9 cellular contexts compared by ENCODE assay signal in the genomic region with DNA sequence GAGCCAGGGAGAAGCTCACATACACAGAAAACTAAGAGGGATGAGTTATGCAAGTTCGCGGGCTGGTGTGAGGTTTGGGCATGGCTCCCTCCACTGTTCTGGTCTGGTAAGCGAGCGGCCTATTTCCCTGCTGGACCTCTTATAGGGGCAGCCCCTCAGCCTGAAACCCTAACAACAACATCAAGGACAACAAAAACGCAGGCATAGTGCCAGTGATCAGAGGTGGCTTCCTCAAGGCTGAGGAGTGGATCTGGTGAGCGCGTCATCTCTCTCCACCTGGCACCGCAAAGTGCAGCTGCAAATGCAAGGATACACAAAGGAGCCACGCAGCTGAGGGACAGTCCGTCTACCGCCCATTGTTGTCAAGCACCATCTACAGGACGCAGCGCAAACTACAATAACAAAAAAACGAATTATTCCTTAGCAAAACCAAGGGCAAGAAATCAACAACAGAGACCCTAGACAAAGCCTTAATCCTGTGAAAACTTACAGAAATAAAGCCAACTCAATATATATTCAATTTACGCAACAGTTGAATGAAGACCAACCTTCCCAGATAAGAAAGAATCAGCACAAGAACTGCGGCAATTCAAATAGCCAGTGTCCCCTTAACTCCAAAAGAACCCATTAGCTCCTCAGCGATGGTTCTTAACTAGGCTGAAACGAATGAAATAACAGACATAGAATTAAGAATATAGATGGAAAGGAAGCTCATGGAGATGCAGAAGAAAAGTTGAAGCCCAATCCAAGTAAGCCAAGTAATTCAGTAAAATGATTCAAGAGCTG. TPM values are rescaled to one million over a fixed set of nuclear protein-coding genes. Genes with fewer than 3 reads are reported as not detected.
A peak's percentile ranks its signal among the peaks of the same experiment; 100 is the strongest.
DNase-seq lines count a peak whose midpoint lies in the region; ATAC-seq, FAIRE-seq and TF ChIP-seq lines count a peak whose summit lies in the region.
"Had no signal": no experiment of that assay in that cellular context is flagged by ENCODE, and none has a peak within 500 bp of the region (broad histone marks: within the 10 kb centered on the region; RNA-seq: fewer than 3 reads in every experiment).

No MANE protein-coding gene starts in this region.

- POLR2A ChIA-PET in GM12878 (lab: Charles Lee), result no interaction called here

- TF ChIP-seq EP300 in GM12878 (IDR thresholded peaks at IDR 0.05; ENCODE audit: borderline replicate concordance in 1 of 2, control insufficient read depth in 1 of 2, low read depth in 2 of 2, low read length in 2 of 2), result no peak

- no peak for FAIRE-seq in GM12878 (lab: Jason Lieb, UNC)

- TF ChIP-seq POLR2A in GM12878 (IDR thresholded peaks at IDR 0.05; ENCODE audit: low read depth, low read length), result no peak
- no peak for TF ChIP-seq POLR2A in thyroid gland (IDR thresholded peaks at IDR 0.05)

- peak; percentile 33 for DNase-seq in NCI-H2171 treated with DMSO at 0.1 percent for 48 hours (lab: John Stamatoyannopoulos, UW)
- DNase-seq in NCI-H2171 (lab: John Stamatoyannopoulos, UW), result no peak
- peak; percentile 24 for DNase-seq in NCI-H1092 treated with DMSO at 0.1 percent for 48 hours (lab: John Stamatoyannopoulos, UW)
- DNase-seq in GM12878 (ENCODE audit: low read depth, low spot score), result no peak
- DNase-seq in thyroid gland, result peak; percentile 38 to 58
- DNase-seq in stimulated activated naive CD8-positive, alpha-beta T cell treated with anti-CD3 and anti-CD28 coated beads, Interleukin-15, Interleukin-2, amounts not matched to agents 100 U/mL and 50 U/mL, for 24 hours, result no peak
- no peak for DNase-seq in activated CD8-positive, alpha-beta memory T cell treated with anti-CD3 and anti-CD28 coated beads for 24 hours
- DNase-seq: CD4-positive, CD25-positive, alpha-beta regulatory T cell had no signal

- no TSS peak for BruUV-seq in GM12878 (replicated peaks; lab: Mats Ljungman, UMichigan)

- RAD21 ChIA-PET in GM12878 (lab: Charles Lee; ENCODE audit: unreplicated experiment), result no interaction called here

- CTCF ChIA-PET in GM12878 (lab: Yijun Ruan, JAX), result interaction anchor here (0.6 to 2.8 kb wide), 6 partner anchors 10 to 409 kb away, joined by 3 to 14 read pairs (median 4); partner anchors contain the start of gene DEFB110

- peak; percentile 59 for TF ChIP-seq RAD21 in GM12878 (IDR thresholded peaks at IDR 0.05; ENCODE audit: insufficient read depth, low read depth, low read length)

- H3K4me2 ChIP-seq in GM12878 (ENCODE audit: control insufficient read depth, insufficient read depth), result no peak overlapping the region

- H3K9ac ChIP-seq in GM12878 (ENCODE audit: control insufficient read depth, insufficient read depth, low read length), result no peak overlapping the region

- no peaks in the 10 kb centered on the region for H3K79me2 ChIP-seq in GM12878 (ENCODE audit: control insufficient read depth, insufficient read depth, low read length)

- peak; percentile 75 for ATAC-seq in GM12878
- ATAC-seq in stimulated activated naive CD8-positive, alpha-beta T cell treated with anti-CD3 and anti-CD28 coated beads, Interleukin-15, Interleukin-2, amounts not matched to agents 100 U/mL and 50 U/mL, for 24 hours, result no peak
- ATAC-seq in HG03342 (IDR thresholded peaks at IDR 0.05; ENCODE audit: unreplicated experiment), result no peak

- 42% methylated on average over 17 of the region's 18 CpGs for WGBS in GM12878 (ENCODE audit: insufficient coverage, insufficient replicate concordance, low lambda C conversion rate, missing lambda C conversion rate)
- WGBS in thyroid gland, 2 donors, result 43 to 51% methylated on average over 18 of the region's 18 CpGs

- intact Hi-C loops in GM12878 (cut with micrococcal nuclease; ENCODE audit: unreplicated experiment), result no loop called here
- intact Hi-C loops in thyroid gland (cut with DNase I), result no loop called here

- H3K4me1 ChIP-seq in GM12878 (ENCODE audit: control insufficient read depth, insufficient read depth, low read length) (no peaks in the 10 kb centered on the region), thyroid gland (no peaks in the 10 kb centered on the region)

- peak; percentile 30 to 47 (median 35); a peak in 5 of 6 replicates for TF ChIP-seq CTCF in GM12878 (IDR thresholded peaks at IDR 0.05 in 2 of 3, conservative IDR thresholded peaks at IDR 0.05 in 1 of 3; ENCODE audit: control insufficient read depth in 2 of 3, extremely low read depth in 1 of 3, insufficient read depth in 1 of 3, low read depth in 3 of 3, low read length in 3 of 3)
- peak in 2 of 6 experiments; percentile 44 to 51 for TF ChIP-seq CTCF in thyroid gland (IDR thresholded peaks at IDR 0.05)

- H3K27me3 ChIP-seq in GM12878 (replicated peaks in 1 of 2; ENCODE audit: control insufficient read depth in 2 of 2, insufficient read depth in 2 of 2, low read length in 1 of 2), result no peaks in the 10 kb centered on the region
- H3K27me3 ChIP-seq in thyroid gland, result no peaks in the 10 kb centered on the region

- H3K27ac ChIP-seq in GM12878 (ENCODE audit: control insufficient read depth, insufficient read depth) (no peak overlapping the region), thyroid gland (no peak overlapping the region)

- H3K36me3 ChIP-seq in GM12878 (ENCODE audit: control insufficient read depth in 2 of 2, insufficient read depth in 2 of 2, low read length in 1 of 2) (no peaks in the 10 kb centered on the region), thyroid gland (no peaks in the 10 kb centered on the region)

- in situ Hi-C loops in GM12878 (cut with MboI), result no loop called here

- H4K20me1 ChIP-seq in GM12878 (ENCODE audit: control insufficient read depth, insufficient read depth), result no peaks in the 10 kb centered on the region

- no peak overlapping the region for H2AFZ ChIP-seq in GM12878 (ENCODE audit: control insufficient read depth, low read depth, low read length)

- SMC1A ChIA-PET in GM12878 (lab: Charles Lee; ENCODE audit: uncharacterized antibody, unreplicated experiment), result interaction anchor here (1.3 kb wide), 1 partner anchor 10 kb away, joined by 3 read pairs; no protein-coding TSS in a partner anchor

- H3K9me3 ChIP-seq in GM12878 (replicated peaks; ENCODE audit: control insufficient read depth, insufficient read depth, low read length), result no peaks in the 10 kb centered on the region
- H3K9me3 ChIP-seq in thyroid gland, result no peaks in the 10 kb centered on the region

- H3K4me3 ChIP-seq in GM12878 (no peak overlapping the region), thyroid gland (replicated peaks in 1 of 3) (no peak overlapping the region)

TF ChIP-seq in GM12878, 131 proteins besides CTCF, POLR2A, EP300 and RAD21 (continues in another document):
- no peak for TF ChIP-seq ETV6 (conservative IDR thresholded peaks at IDR 0.05 in 1 of 2, IDR thresholded peaks at IDR 0.05 in 1 of 2; ENCODE audit: borderline replicate concordance in 1 of 2, low read depth in 1 of 2)
- no peak for TF ChIP-seq ATF3 (IDR thresholded peaks at IDR 0.05; ENCODE audit: borderline replicate concordance, extremely low read depth, low read depth, low read length)
- TF ChIP-seq SIN3A (IDR thresholded peaks at IDR 0.05; ENCODE audit: low read depth, low read length), result no peak

RNA-seq across cellular contexts. Expression of gene DEFB110, which starts 9.2 kb away (rescaled TPM):
- not detected in 2 replicates for total RNA-seq in GM12878 (2013; cell fraction: nucleolus; rRNA removed)
- total RNA-seq in GM12878 (2014; rRNA removed) (not detected in 2 replicates), GM12878 (2014; rRNA removed; fragmentation: Illumina TruSeq; extraction: Trizol) (not detected in 2 replicates), GM12878 (2021) (not detected in 2 replicates), thyroid gland (not detected)
- polyA plus RNA-seq in GM12878 (2011; ENCODE audit: low read depth), result not detected
- polyA plus RNA-seq in GM12878 (2011; rRNA removed) (not detected in 2 replicates), GM12878 (2014; fragmentation: Illumina TruSeq; extraction: Trizol) (not detected in 2 replicates), GM12878 (2014; fragmentation: Nextera tagmentation; extraction: Ambion mirVana) (not detected), GM12878 (2014; rRNA removed) (not detected in 2 replicates), GM12878 (2016; fragmentation: Nextera tagmentation; extraction: Ambion mirVana) (not detected)
- not detected in 2 replicates for polyA plus RNA-seq in GM12878 (2011; cell fraction: cytosol; rRNA removed)
- not detected in 2 replicates for polyA plus RNA-seq in GM12878 (2011; cell fraction: nucleus; rRNA removed)
- not detected in 2 replicates for polyA plus RNA-seq in GM12878 (2012)
- polyA minus RNA-seq in GM12878 (2011; rRNA and poly(A)+ RNA removed), result not detected in 2 replicates
- not detected in 2 replicates for polyA minus RNA-seq in GM12878 (2011; cell fraction: cytosol; rRNA and poly(A)+ RNA removed)
- polyA minus RNA-seq in GM12878 (2011; cell fraction: nucleus; rRNA and poly(A)+ RNA removed), result not detected in 2 replicates
- total RNA-seq: CD4-positive, CD25-positive, alpha-beta regulatory T cell had no signal
- polyA plus RNA-seq: CD4-positive, CD25-positive, alpha-beta regulatory T cell had no signal

RNA-seq across cellular contexts. Expression of gene DEFB112, which starts 18.8 kb away (rescaled TPM):
- total RNA-seq in GM12878 (2013; cell fraction: nucleolus; rRNA removed), result not detected in 2 replicates
- not detected in 2 replicates for total RNA-seq in GM12878 (2014; rRNA removed)
- not detected in 2 replicates for total RNA-seq in GM12878 (2014; rRNA removed; fragmentation: Illumina TruSeq; extraction: Trizol)
- total RNA-seq in GM12878 (2021), result not detected in 2 replicates
- not detected for polyA plus RNA-seq in GM12878 (2011; ENCODE audit: low read depth)
- not detected in 2 replicates for polyA plus RNA-seq in GM12878 (2011; rRNA removed)
- polyA plus RNA-seq in GM12878 (2011; cell fraction: cytosol; rRNA removed), result not detected in 2 replicates
- not detected in 2 replicates for polyA plus RNA-seq in GM12878 (2011; cell fraction: nucleus; rRNA removed)
- polyA plus RNA-seq in GM12878 (2012), result not detected in 2 replicates
- polyA plus RNA-seq in GM12878 (2014; fragmentation: Illumina TruSeq; extraction: Trizol), result not detected in 2 replicates
- not detected for polyA plus RNA-seq in GM12878 (2014; fragmentation: Nextera tagmentation; extraction: Ambion mirVana)
- polyA plus RNA-seq in GM12878 (2014; rRNA removed), result not detected in 2 replicates
- not detected for polyA plus RNA-seq in GM12878 (2016; fragmentation: Nextera tagmentation; extraction: Ambion mirVana)
- polyA minus RNA-seq in GM12878 (2011; rRNA and poly(A)+ RNA removed), result not detected in 2 replicates
- not detected in 2 replicates for polyA minus RNA-seq in GM12878 (2011; cell fraction: cytosol; rRNA and poly(A)+ RNA removed)
- polyA minus RNA-seq in GM12878 (2011; cell fraction: nucleus; rRNA and poly(A)+ RNA removed), result not detected in 2 replicates
- total RNA-seq in thyroid gland, result not detected
- total RNA-seq: CD4-positive, CD25-positive, alpha-beta regulatory T cell had no signal
- polyA plus RNA-seq: CD4-positive, CD25-positive, alpha-beta regulatory T cell had no signal

Comparison
In these comparisons a context has a peak if more than half of its experiments do, and no peak if none do; other contexts are left out.
1. DNase-seq: peak in NCI-H2171 treated with DMSO at 0.1 percent for 48 hours (single experiment), NCI-H1092 treated with DMSO at 0.1 percent for 48 hours (single experiment) and thyroid gland (2 of 2); none in NCI-H2171 (single experiment), GM12878 (single experiment), stimulated activated naive CD8-positive, alpha-beta T cell treated with anti-CD3 and anti-CD28 coated beads, Interleukin-15, Interleukin-2, amounts not matched to agents 100 U/mL and 50 U/mL, for 24 hours (single experiment) and activated CD8-positive, alpha-beta memory T cell treated with anti-CD3 and anti-CD28 coated beads for 24 hours (single experiment).